27 cellular contexts compared by ENCODE assay signal in genomic region chr6:32208996-32209395, GRCh38.
"Had no signal": no experiment of that assay in that cellular context is flagged by ENCODE, and none has a peak within 500 bp of the region (broad histone marks: within the 10 kb centered on the region; RNA-seq: fewer than 3 reads in every experiment).

No MANE protein-coding gene starts in this region.

- H3K36me3 ChIP-seq: pancreas, prostate gland, sigmoid colon, spleen, suprapubic skin, thoracic aorta, tibial artery, upper lobe of right lung had no signal

- H3K27ac ChIP-seq: lower lobe of right lung, pancreas, prostate gland, sigmoid colon, spleen, suprapubic skin, thoracic aorta, tibial artery, upper lobe of right lung had no signal

- H3K27ac Mint-ChIP-seq: mesothelial cell of epicardium; stimulated activated effector memory CD8-positive, alpha-beta T cell treated with anti-CD3 and anti-CD28 coated beads, Interleukin-12 subunit alpha, Interleukin-12 subunit beta, amount 100 ng/mL, for 72 hours; stimulated activated naive CD8-positive, alpha-beta T cell treated with anti-CD3 and anti-CD28 coated beads, Interleukin-15, Interleukin-2, amounts not matched to agents 100 ng/mL and 50 ng/mL, for 24 hours had no signal

- H3K4me1 ChIP-seq: lower lobe of right lung, pancreas, prostate gland, sigmoid colon, spleen, tibial artery, upper lobe of right lung had no signal

- H3K36me3 Mint-ChIP-seq: mesothelial cell of epicardium; naive thymus-derived CD4-positive, alpha-beta T cell; natural killer cell treated with Interleukin-12 subunit alpha and Interleukin-12 subunit beta and Interleukin-15 and Interleukin-18, amount 100 ng/mL, for 72 hours; stimulated activated effector memory CD8-positive, alpha-beta T cell treated with anti-CD3 and anti-CD28 coated beads, Interleukin-12 subunit alpha, Interleukin-12 subunit beta, amount 100 ng/mL, for 72 hours had no signal

- H3K9me3 ChIP-seq: lower lobe of right lung, pancreas, prostate gland, sigmoid colon, spleen, suprapubic skin, thoracic aorta, tibial artery, upper lobe of right lung had no signal

- H3K4me3 Mint-ChIP-seq: mesothelial cell of epicardium; naive thymus-derived CD4-positive, alpha-beta T cell; natural killer cell treated with Interleukin-12 subunit alpha and Interleukin-12 subunit beta and Interleukin-15 and Interleukin-18, amount 100 ng/mL, for 72 hours; stimulated activated effector memory CD8-positive, alpha-beta T cell treated with anti-CD3 and anti-CD28 coated beads, Interleukin-12 subunit alpha, Interleukin-12 subunit beta, amount 100 ng/mL, for 72 hours; stimulated activated naive CD8-positive, alpha-beta T cell treated with anti-CD3 and anti-CD28 coated beads, Interleukin-15, Interleukin-2, amounts not matched to agents 100 ng/mL and 50 ng/mL, for 24 hours had no signal

- H3K9me3 Mint-ChIP-seq: natural killer cell treated with Interleukin-12 subunit alpha and Interleukin-12 subunit beta and Interleukin-15 and Interleukin-18, amount 100 ng/mL, for 72 hours; stimulated activated effector memory CD8-positive, alpha-beta T cell treated with anti-CD3 and anti-CD28 coated beads, Interleukin-12 subunit alpha, Interleukin-12 subunit beta, amount 100 ng/mL, for 72 hours; stimulated activated naive CD8-positive, alpha-beta T cell treated with anti-CD3 and anti-CD28 coated beads, Interleukin-15, Interleukin-2, amounts not matched to agents 100 ng/mL and 50 ng/mL, for 24 hours had no signal

- H3K27me3 ChIP-seq: pancreas, sigmoid colon, suprapubic skin, upper lobe of right lung had no signal

- H3K4me1 Mint-ChIP-seq: mesothelial cell of epicardium; stimulated activated effector memory CD8-positive, alpha-beta T cell treated with anti-CD3 and anti-CD28 coated beads, Interleukin-12 subunit alpha, Interleukin-12 subunit beta, amount 100 ng/mL, for 72 hours had no signal

- H3K27me3 Mint-ChIP-seq: stimulated activated naive CD8-positive, alpha-beta T cell treated with anti-CD3 and anti-CD28 coated beads, Interleukin-15, Interleukin-2, amounts not matched to agents 100 ng/mL and 50 ng/mL, for 24 hours had no signal

- H3K4me3 ChIP-seq: lower lobe of right lung, pancreas, prostate gland, sigmoid colon, spleen, suprapubic skin, thoracic aorta, tibial artery, upper lobe of right lung had no signal

- ATAC-seq: left cardiac atrium; left lobe of liver; left ventricle myocardium superior; lower lobe of right lung; naive thymus-derived CD4-positive, alpha-beta T cell; natural killer cell treated with Interleukin-12 subunit alpha and Interleukin-12 subunit beta and Interleukin-15 and Interleukin-18, amount 100 ng/mL, for 72 hours; pancreas; right cardiac atrium; stimulated activated effector memory CD8-positive, alpha-beta T cell treated with anti-CD3 and anti-CD28 coated beads, Interleukin-12 subunit alpha, Interleukin-12 subunit beta, amount 100 ng/mL, for 72 hours; upper lobe of right lung had no signal

- DNase-seq: hippocampal formation; kidney glomerular epithelial cell; left cardiac atrium; left ventricle myocardium superior; lower lobe of right lung; mammary epithelial cell; mesendoderm; naive thymus-derived CD4-positive, alpha-beta T cell; pancreas; retina; right cardiac atrium; sigmoid colon; small intestine; spleen; stimulated activated CD4-positive, alpha-beta T cell treated with anti-CD3 and anti-CD28 coated beads, Interleukin-4, amount 100 ng/mL, for 24 hours; stimulated activated naive CD4-positive, alpha-beta T cell; trophoblast cell; upper lobe of right lung had no signal
